8 cellular contexts compared by ENCODE assay signal in genomic region chrX:81377329-81377728, GRCh38.
DNase-seq lines count a peak whose midpoint lies in the region; ATAC-seq and TF ChIP-seq lines count a peak whose summit lies in the region.

No MANE protein-coding gene starts in this region.

- ATAC-seq in heart left ventricle (no peak), Right ventricle myocardium inferior (no peak), gastroesophageal sphincter (no peak), upper lobe of right lung (no peak), HG02970 (IDR thresholded peaks at IDR 0.05; ENCODE audit: low FRiP score, unreplicated experiment) (no peak), GM18907 (IDR thresholded peaks at IDR 0.05; ENCODE audit: unreplicated experiment) (no peak)

- no peak for TF ChIP-seq EP300 in gastroesophageal sphincter (IDR thresholded peaks at IDR 0.05)

- DNase-seq in heart left ventricle (no peak), Right ventricle myocardium inferior (ENCODE audit: missing footprints) (no peak), RWPE1 (ENCODE audit: low spot score) (peak; percentile 1), upper lobe of right lung (no peak), GM19240 (ENCODE audit: insufficient read length, low spot score) (no peak)

- H3K4me1 ChIP-seq in heart left ventricle (no peaks in the 10 kb centered on the region), gastroesophageal sphincter (no peaks in the 10 kb centered on the region), upper lobe of right lung (no peaks in the 10 kb centered on the region)

- H3K27ac ChIP-seq in heart left ventricle = no peak overlapping the region
- no peak overlapping the region for H3K27ac ChIP-seq in RWPE1
- H3K27ac ChIP-seq in gastroesophageal sphincter = no peak overlapping the region
- no peak overlapping the region for H3K27ac ChIP-seq in upper lobe of right lung

- no peaks in the 10 kb centered on the region for H3K27me3 ChIP-seq in heart left ventricle
- H3K27me3 ChIP-seq in gastroesophageal sphincter = no peaks in the 10 kb centered on the region
- no peaks in the 10 kb centered on the region for H3K27me3 ChIP-seq in upper lobe of right lung

- TF ChIP-seq CTCF in heart left ventricle (IDR thresholded peaks at IDR 0.05) = peak; percentile 23 to 63 (median 46)
- TF ChIP-seq CTCF in RWPE1 (conservative IDR thresholded peaks at IDR 0.05; ENCODE audit: low read depth) = peak; percentile 29
- TF ChIP-seq CTCF in gastroesophageal sphincter (IDR thresholded peaks at IDR 0.05) = peak; percentile 34 to 60 (median 50)
- peak; percentile 51 for TF ChIP-seq CTCF in upper lobe of right lung (IDR thresholded peaks at IDR 0.05)

- H3K4me3 ChIP-seq in heart left ventricle (no peak overlapping the region), gastroesophageal sphincter (no peak overlapping the region), upper lobe of right lung (no peak overlapping the region)

- WGBS in heart left ventricle, 4 donors = 27 to 43% (median 33%) methylated on average over 2 of the region's 2 CpGs
- 12 to 33% methylated on average over 2 of the region's 2 CpGs for WGBS in gastroesophageal sphincter (ENCODE audit: low coverage in 1 of 2), 2 donors

- CTCF ChIA-PET in RWPE1 (lab: Yijun Ruan, JAX) = interaction anchor here (1.0 kb wide), 1 partner anchor 202 kb away, joined by 3 read pairs; no protein-coding TSS in a partner anchor

- H3K9me3 ChIP-seq in heart left ventricle (no peaks in the 10 kb centered on the region), gastroesophageal sphincter (no peaks in the 10 kb centered on the region), upper lobe of right lung (no peaks in the 10 kb centered on the region)

- POLR2A ChIA-PET in RWPE1 (lab: Yijun Ruan, JAX; ENCODE audit: low non-redundant PET) = no interaction called here

- intact Hi-C loops in heart left ventricle (cut with DNase I) (loop anchor here in 8 of 10 donors (5.0 to 10.0 kb wide), 6 partner anchors 183 to 503 kb away; no protein-coding TSS in a partner anchor), Right ventricle myocardium inferior (cut with DNase I) (loop anchor here (10.0 kb wide), 1 partner anchor 203 kb away; no protein-coding TSS in a partner anchor), upper lobe of right lung (cut with DNase I) (no loop called here)

- H3K36me3 ChIP-seq in heart left ventricle (no peaks in the 10 kb centered on the region), gastroesophageal sphincter (no peaks in the 10 kb centered on the region), upper lobe of right lung (no peaks in the 10 kb centered on the region)

- TF ChIP-seq POLR2A in heart left ventricle (IDR thresholded peaks at IDR 0.05) (no peak), gastroesophageal sphincter (IDR thresholded peaks at IDR 0.05) (no peak)
